In genomic region chr4:140756292-140757219, GRCh38 we compare ENCODE assay signal across 8 cellular contexts. TPM values are rescaled to one million over a fixed set of nuclear protein-coding genes. Genes with fewer than 3 reads are reported as not detected.
DNase-seq lines count a peak whose midpoint lies in the region; ATAC-seq, FAIRE-seq and TF ChIP-seq lines count a peak whose summit lies in the region.

TBC1D9 (minus strand) TSS chr4:140756385; CDS start chr4:140756045, 340 bp downstream.

- H3K9me3 ChIP-seq in SJSA1 (replicated peaks) = no peaks in the 10 kb centered on the region
- no peaks in the 10 kb centered on the region for H3K9me3 ChIP-seq in small intestine (ENCODE audit: control insufficient read depth, low read depth)

- H3K4me3 ChIP-seq in SJSA1 (peak within 1 kb of the TSS; percentile 92), kidney epithelial cell (ENCODE audit: low read depth, low read length) (peak within 1 kb of the TSS; percentile 96), small intestine (ENCODE audit: low read depth in 1 of 2, low read length in 2 of 2) (peak within 1 kb of the TSS; percentile 71 to 76)

- TF ChIP-seq CTCF in kidney epithelial cell (IDR thresholded peaks at IDR 0.05; ENCODE audit: insufficient read depth, low read length, poor library complexity, severe bottlenecking) = no peak

- H3K27me3 ChIP-seq in SJSA1 (replicated peaks) (no peaks in the 10 kb centered on the region), kidney epithelial cell (ENCODE audit: control insufficient read depth, insufficient read depth, low read length) (no peaks in the 10 kb centered on the region), small intestine (ENCODE audit: control insufficient read depth in 2 of 2, insufficient read depth in 2 of 2, low read length in 2 of 2) (no peaks in the 10 kb centered on the region)

- no peak for FAIRE-seq in small intestine (lab: Jason Lieb, UNC)

- WGBS in small intestine, 3 donors = 1% methylated on average over 62 to 79 of the region's 79 CpGs

- H3K36me3 ChIP-seq in SJSA1 = peaks cover 9% of the 10 kb centered on the region
- no peaks in the 10 kb centered on the region for H3K36me3 ChIP-seq in kidney epithelial cell (ENCODE audit: control insufficient read depth, insufficient read depth, low read length)
- no peaks in the 10 kb centered on the region for H3K36me3 ChIP-seq in small intestine (ENCODE audit: control insufficient read depth in 2 of 2, insufficient read depth in 2 of 2, low read length in 2 of 2)

- peak; percentile 37 for ATAC-seq in HG02610 (IDR thresholded peaks at IDR 0.05; ENCODE audit: unreplicated experiment)

- peak; percentile 17 for DNase-seq in stimulated activated CD4-positive, alpha-beta T cell treated with anti-CD3 and anti-CD28 coated beads, Interleukin-15, amount 100 ng/mL, for 24 hours
- no peak for DNase-seq in stimulated activated CD4-positive, alpha-beta T cell treated with anti-CD3 and anti-CD28 coated beads, Interleukin-1b, Interleukin-23, amount 100 ng/mL, for 48 hours
- peak; percentile 68 for DNase-seq in MV-4-11 (lab: John Stamatoyannopoulos, UW)
- DNase-seq in SJSA1 (ENCODE audit: low read depth in 1 of 2, low spot score in 2 of 2) = peak; percentile 75 to 79
- peak; percentile 99 for DNase-seq in dermis blood vessel endothelial cell
- peak; percentile 90 for DNase-seq in kidney epithelial cell (ENCODE audit: low read depth)
- DNase-seq in small intestine = peak; percentile 91

- peak within 1 kb of the TSS; percentile 76 for H3K27ac ChIP-seq in SJSA1
- peak within 1 kb of the TSS; percentile 94 to 99 for H3K27ac ChIP-seq in small intestine (ENCODE audit: low read depth in 1 of 2, low read length in 1 of 2)

- H3K4me1 ChIP-seq in SJSA1 (replicated peaks) (peaks cover 10% of the 10 kb centered on the region), small intestine (ENCODE audit: control insufficient read depth in 2 of 2, insufficient read depth in 1 of 2, low read depth in 1 of 2, low read length in 1 of 2) (peaks cover 0 to 3% of the 10 kb centered on the region in 2 donors)

RNA-seq across cellular contexts. Expression of gene TBC1D9, which starts in this region (rescaled TPM):
- total RNA-seq in SJSA1 (2014; rRNA removed; shearing (Covaris generic)) = 15.0 and 19.0 TPM in 2 replicates
- 76.6 and 83.4 TPM in 2 replicates for total RNA-seq in dermis blood vessel endothelial cell
- total RNA-seq in kidney epithelial cell = 34.6 and 38.5 TPM in 2 replicates
- polyA plus RNA-seq in small intestine = 10 to 100 TPM in 2 of 3 donors, 1 to 10 TPM in 1; 6.8 to 11.4 (median 10.1) TPM
